Comparison of ENCODE assay signal across 29 cellular contexts in genomic region chr2:102313950-102314349, GRCh38. TPM values are rescaled to one million over a fixed set of nuclear protein-coding genes. Genes with fewer than 3 reads are reported as not detected.
DNase-seq lines count a peak whose midpoint lies in the region; ATAC-seq, FAIRE-seq and TF ChIP-seq lines count a peak whose summit lies in the region.
"Had no signal": no experiment of that assay in that cellular context is flagged by ENCODE, and none has a peak within 500 bp of the region (broad histone marks: within the 10 kb centered on the region; RNA-seq: fewer than 3 reads in every experiment).

No MANE protein-coding gene starts in this region.

- no peaks in the 10 kb centered on the region for H3K79me2 ChIP-seq in Loucy (ENCODE audit: insufficient read depth, low read length)
- no peaks in the 10 kb centered on the region for H3K79me2 ChIP-seq in endothelial cell of umbilical vein (ENCODE audit: control insufficient read depth, insufficient read depth, low read length)
- no peaks in the 10 kb centered on the region for H3K79me2 ChIP-seq in osteoblast (ENCODE audit: insufficient read depth, low read length)

- H4K20me1 ChIP-seq in Loucy (ENCODE audit: insufficient read depth, low read length, poor library complexity, severe bottlenecking) (no peaks in the 10 kb centered on the region), endothelial cell of umbilical vein (replicated peaks; ENCODE audit: control insufficient read depth, extremely low read depth, insufficient read depth, low read length) (no peaks in the 10 kb centered on the region), osteoblast (ENCODE audit: insufficient read depth, low read length) (no peaks in the 10 kb centered on the region)
- H4K20me1 ChIP-seq: BLaER1 had no signal

- POLR2A ChIA-PET in endothelial cell of umbilical vein (lab: Charles Lee) = no interaction called here
- POLR2A ChIA-PET in RWPE1 (lab: Yijun Ruan, JAX; ENCODE audit: low non-redundant PET) = no interaction called here

- H3K9me3 ChIP-seq in Loucy (ENCODE audit: insufficient read depth, low read depth, low read length) (no peaks in the 10 kb centered on the region), endothelial cell of umbilical vein (replicated peaks; ENCODE audit: control insufficient read depth, insufficient read depth, low read length) (no peaks in the 10 kb centered on the region), osteoblast (ENCODE audit: low read depth, low read length) (no peaks in the 10 kb centered on the region)
- H3K9me3 ChIP-seq: BLaER1, gastroesophageal sphincter, HAP-1, mucosa of descending colon, suprapubic skin had no signal

- H3K9me2 ChIP-seq in Loucy (replicated peaks; ENCODE audit: low read depth, low read length) = no peaks in the 10 kb centered on the region

- DNase-seq in AG20443 (ENCODE audit: low spot score) (peak; percentile 29), endothelial cell of umbilical vein (ENCODE audit: low read depth, low spot score) (no peak), osteoblast (ENCODE audit: insufficient read length, low spot score, missing footprints) (peak; percentile 31), RWPE1 (ENCODE audit: low spot score) (no peak), medulla oblongata (ENCODE audit: extremely low spot score) (no peak)
- DNase-seq: ACHN; activated CD4-positive, alpha-beta T cell treated with anti-CD3 and anti-CD28 coated beads for 1 hour; aorta; caudate nucleus; cortex of kidney; DMS153; effector memory CD8-positive, alpha-beta T cell; kidney glomerular epithelial cell; mucosa of descending colon; NCI-H1048; NCI-H2107; NCI-H82; stimulated activated naive B cell treated with anti-CD40 and anti-IgM and Interleukin-4, amounts not matched to agents 10 μg/mL and 1 μg/mL and 100 μg/mL, for 72 hours had no signal

- 0 out of 2 replicates have a peak overlapping the region, but pooled peaks have one; percentile 8 for H2AFZ ChIP-seq in Loucy (ENCODE audit: low read length)
- no peak overlapping the region for H2AFZ ChIP-seq in endothelial cell of umbilical vein (ENCODE audit: low read depth, low read length)
- no peak overlapping the region for H2AFZ ChIP-seq in osteoblast (ENCODE audit: low read length)

- CTCF ChIA-PET in endothelial cell of umbilical vein (lab: Charles Lee) (no interaction called here), RWPE1 (lab: Yijun Ruan, JAX) (no interaction called here)

- intact Hi-C loops in endothelial cell of umbilical vein (cut with micrococcal nuclease) = loop anchor here (1.0 to 2.0 kb wide), 2 partner anchors 9 to 21 kb away; no protein-coding TSS in a partner anchor

- BruUV-seq in endothelial cell of umbilical vein (replicated peaks; lab: Mats Ljungman, UMichigan) = no TSS peak

- peaks cover 5% of the 10 kb centered on the region; the same call in 1 of the 2 replicates for H3F3A ChIP-seq in Loucy (ENCODE audit: low read depth)

- TF ChIP-seq CTCF in Loucy (conservative IDR thresholded peaks at IDR 0.05; ENCODE audit: low read length) = no peak
- no peak for TF ChIP-seq CTCF in endothelial cell of umbilical vein (IDR thresholded peaks at IDR 0.05; ENCODE audit: extremely low read depth in 1 of 2, insufficient read depth in 1 of 2, low read depth in 1 of 2, low read length in 2 of 2)
- TF ChIP-seq CTCF in osteoblast (IDR thresholded peaks at IDR 0.05; ENCODE audit: extremely low read depth, low read depth, low read length) = no peak
- TF ChIP-seq CTCF in RWPE1 (conservative IDR thresholded peaks at IDR 0.05; ENCODE audit: low read depth) = no peak

- H3K36me3 ChIP-seq in Loucy (ENCODE audit: insufficient read depth, low read length) (no peaks in the 10 kb centered on the region), endothelial cell of umbilical vein (ENCODE audit: control insufficient read depth in 2 of 2, extremely low read depth in 1 of 2, insufficient read depth in 2 of 2, low read length in 2 of 2) (no peaks in the 10 kb centered on the region), osteoblast (ENCODE audit: insufficient read depth, low read length) (no peaks in the 10 kb centered on the region)
- H3K36me3 ChIP-seq: BLaER1, gastroesophageal sphincter, HAP-1, suprapubic skin had no signal

- H3K9me1 ChIP-seq in endothelial cell of umbilical vein (replicated peaks; ENCODE audit: control insufficient read depth, extremely low read depth, insufficient read depth, low read length) = no peaks in the 10 kb centered on the region

- no peak for TF ChIP-seq POLR2A in endothelial cell of umbilical vein (IDR thresholded peaks at IDR 0.05; ENCODE audit: low read depth, low read length)

- dilution Hi-C loops in endothelial cell of umbilical vein (cut with MboI; ENCODE audit: extremely low pct_ligation_motif_present, low sequenced_read_pairs) = no loop called here

- H3K27ac ChIP-seq in endothelial cell of umbilical vein (ENCODE audit: insufficient read depth, low read depth, low read length) (peak overlapping the region; percentile 2), osteoblast (ENCODE audit: low read depth, low read length) (no peak overlapping the region), RWPE1 (no peak overlapping the region)
- H3K27ac ChIP-seq: BLaER1, gastroesophageal sphincter, suprapubic skin had no signal

- H3K4me1 ChIP-seq in Loucy (ENCODE audit: insufficient read depth, low read length, poor library complexity, severe bottlenecking) = peaks cover 54% of the 10 kb centered on the region
- peaks cover 41% of the 10 kb centered on the region for H3K4me1 ChIP-seq in endothelial cell of umbilical vein (ENCODE audit: control insufficient read depth, extremely low read depth, insufficient read depth, low read length)
- H3K4me1 ChIP-seq in osteoblast (ENCODE audit: insufficient read depth, low read length) = peaks cover 10% of the 10 kb centered on the region
- H3K4me1 ChIP-seq: BLaER1, gastroesophageal sphincter, HAP-1, suprapubic skin had no signal

- no peak overlapping the region for H3K4me2 ChIP-seq in Loucy (ENCODE audit: low read depth, low read length, poor library complexity, severe bottlenecking)
- H3K4me2 ChIP-seq in endothelial cell of umbilical vein (ENCODE audit: insufficient read depth, low read length) = no peak overlapping the region
- no peak overlapping the region for H3K4me2 ChIP-seq in osteoblast (ENCODE audit: insufficient read depth, low read length)
- H3K4me2 ChIP-seq: BLaER1 had no signal

- H3K27me3 ChIP-seq in Loucy (ENCODE audit: insufficient read depth, low read length, poor library complexity, severe bottlenecking) (no peaks in the 10 kb centered on the region), endothelial cell of umbilical vein (ENCODE audit: control insufficient read depth in 2 of 2, insufficient read depth in 2 of 2, low read length in 2 of 2) (no peaks in the 10 kb centered on the region), osteoblast (ENCODE audit: insufficient read depth, low read length) (peaks cover 5% of the 10 kb centered on the region)
- H3K27me3 ChIP-seq: BLaER1 had no signal

- no peak for ATAC-seq in HG03135 (IDR thresholded peaks at IDR 0.05; ENCODE audit: unreplicated experiment)
- ATAC-seq: effector memory CD8-positive, alpha-beta T cell; gastroesophageal sphincter; mucosa of descending colon; stimulated activated naive B cell treated with anti-CD40 and anti-IgM and Interleukin-4, amounts not matched to agents 10 μg/mL and 1 μg/mL and 100 μg/mL, for 72 hours had no signal

- H3K4me3 ChIP-seq in Loucy (ENCODE audit: low read length, poor library complexity, severe bottlenecking) (no peak overlapping the region), endothelial cell of umbilical vein (replicated peaks in 1 of 3; ENCODE audit: insufficient read depth in 1 of 3, low read depth in 1 of 3, low read length in 3 of 3) (no peak overlapping the region), osteoblast (ENCODE audit: insufficient read depth, low read length) (no peak overlapping the region)
- H3K4me3 ChIP-seq: BLaER1, gastroesophageal sphincter, HAP-1, lung, mucosa of descending colon had no signal

- H3K9ac ChIP-seq in Loucy (ENCODE audit: low read depth, low read length, poor library complexity, severe bottlenecking) (no peak overlapping the region), endothelial cell of umbilical vein (replicated peaks; ENCODE audit: extremely low read depth, insufficient read depth, low read length) (no peak overlapping the region)
- H3K9ac ChIP-seq: BLaER1 had no signal

- FAIRE-seq in endothelial cell of umbilical vein (lab: Jason Lieb, UNC) = no peak
- FAIRE-seq: GM12892 had no signal

TF ChIP-seq in endothelial cell of umbilical vein, 7 proteins besides CTCF, POLR2A, EP300 and RAD21 (continues in another document):
- TF ChIP-seq GATA2 (IDR thresholded peaks at IDR 0.05; ENCODE audit: insufficient read depth, insufficient read length, low read depth, low read length) (no peak), MYC (IDR thresholded peaks at IDR 0.05; ENCODE audit: low read depth, low read length) (no peak), JUN (IDR thresholded peaks at IDR 0.05; ENCODE audit: borderline replicate concordance, insufficient read depth, insufficient read length, low read depth) (no peak), EZH2 (IDR thresholded peaks at IDR 0.05; ENCODE audit: borderline replicate concordance, low read depth, low read length, severe bottlenecking) (no peak), MAX (IDR thresholded peaks at IDR 0.05; ENCODE audit: insufficient read depth, insufficient read length) (no peak), FOS (IDR thresholded peaks at IDR 0.05; ENCODE audit: borderline replicate concordance, insufficient read depth, low read length) (no peak)

RNA-seq across cellular contexts. Expression of gene IL1RL1, which starts 2.6 kb away (rescaled TPM):
- 44.0 and 55.1 TPM in 2 replicates for total RNA-seq in endothelial cell of umbilical vein
- 27.9 and 32.2 TPM in 2 replicates for polyA plus RNA-seq in endothelial cell of umbilical vein
- polyA plus RNA-seq in endothelial cell of umbilical vein (2011; cell fraction: cytosol; rRNA removed) = 40.5 and 47.5 TPM in 2 replicates
- polyA plus RNA-seq in endothelial cell of umbilical vein (2011; cell fraction: nucleus; rRNA removed) = 145 and 226 TPM in 2 replicates
- 465 and 806 TPM in 2 replicates for polyA plus RNA-seq in endothelial cell of umbilical vein (2012)
- 62.5 and 92.4 TPM in 2 replicates for polyA minus RNA-seq in endothelial cell of umbilical vein
- polyA minus RNA-seq in endothelial cell of umbilical vein (2011; cell fraction: cytosol; rRNA and poly(A)+ RNA removed) = 0.31 TPM
- polyA minus RNA-seq in endothelial cell of umbilical vein (2011; cell fraction: nucleus; rRNA and poly(A)+ RNA removed) = 98.2 and 183 TPM in 2 replicates
- total RNA-seq in osteoblast = under 0.01 and 0.29 TPM in 2 replicates
- total RNA-seq: G401, HT-29, osteocyte had no signal

RNA-seq across cellular contexts. Expression of gene IL18R1, which starts 41.6 kb away (rescaled TPM):
- total RNA-seq in endothelial cell of umbilical vein (3.6 and 4.0 TPM in 2 replicates), osteoblast (4.0 and 4.7 TPM in 2 replicates)
- polyA plus RNA-seq in endothelial cell of umbilical vein = 1.8 and 2.9 TPM in 2 replicates
- polyA plus RNA-seq in endothelial cell of umbilical vein (2011; cell fraction: cytosol; rRNA removed) = 2.3 and 2.8 TPM in 2 replicates
- polyA plus RNA-seq in endothelial cell of umbilical vein (2011; cell fraction: nucleus; rRNA removed) = 7.8 and 10.0 TPM in 2 replicates
- 7.0 TPM in 2 replicates for polyA plus RNA-seq in endothelial cell of umbilical vein (2012)
- 6.4 and 10.5 TPM in 2 replicates for polyA minus RNA-seq in endothelial cell of umbilical vein
- polyA minus RNA-seq in endothelial cell of umbilical vein (2011; cell fraction: cytosol; rRNA and poly(A)+ RNA removed) = 1.3 TPM
- 15.6 and 16.5 TPM in 2 replicates for polyA minus RNA-seq in endothelial cell of umbilical vein (2011; cell fraction: nucleus; rRNA and poly(A)+ RNA removed)
- total RNA-seq: G401, HT-29 had no signal

Comparison
In these comparisons a context has a peak if more than half of its experiments do, and no peak if none do; other contexts are left out.
1. DNase-seq: peak in AG20443 (single experiment) and osteoblast (single experiment); none in endothelial cell of umbilical vein (single experiment), RWPE1 (single experiment) and medulla oblongata (single experiment).
2. RNA of gene IL1RL1, which starts 2.6 kb away (total RNA-seq): 44.0 to 55.1 TPM in endothelial cell of umbilical vein; under 0.01 to 0.29 TPM in osteoblast; every median in the first group is over 10 times any median in the second.